ENCODE assay signal across 9 cellular contexts in the genomic region with DNA sequence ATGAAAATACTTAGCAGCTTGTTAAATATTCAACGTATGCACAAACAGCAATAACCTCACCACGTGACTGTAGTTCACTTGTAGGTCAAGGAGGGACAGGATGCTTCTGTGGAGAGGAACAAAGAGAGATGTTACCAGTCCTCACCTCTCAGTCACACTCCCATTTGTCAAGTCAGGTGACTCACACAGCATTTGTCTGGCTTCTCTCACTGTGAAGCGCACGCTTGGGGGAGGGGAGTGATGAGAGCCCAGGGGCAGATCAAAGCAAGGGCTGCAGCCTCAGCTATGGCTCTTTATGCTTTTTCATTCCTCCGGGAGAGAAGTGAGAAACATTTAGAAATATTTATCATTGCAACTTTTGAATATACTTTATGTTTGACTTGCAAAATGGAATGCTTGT. TPM values are rescaled to one million over a fixed set of nuclear protein-coding genes. Genes with fewer than 3 reads are reported as not detected.
A peak's percentile ranks its signal among the peaks of the same experiment; 100 is the strongest.
DNase-seq lines count a peak whose midpoint lies in the region; ATAC-seq, FAIRE-seq and TF ChIP-seq lines count a peak whose summit lies in the region.
"Had no signal": no experiment of that assay in that cellular context is flagged by ENCODE, and none has a peak within 500 bp of the region (broad histone marks: within the 10 kb centered on the region; RNA-seq: fewer than 3 reads in every experiment).

No MANE protein-coding gene starts in this region.

- H3K36me3 ChIP-seq in GM12878 (ENCODE audit: control insufficient read depth in 2 of 2, insufficient read depth in 2 of 2, low read length in 1 of 2), result no peaks in the 10 kb centered on the region
- no peaks in the 10 kb centered on the region for H3K36me3 ChIP-seq in neural progenitor cell
- H3K36me3 ChIP-seq in esophagus squamous epithelium, result no peaks in the 10 kb centered on the region
- H3K36me3 ChIP-seq: BLaER1 treated with 17β-estradiol and CSF1 and Interleukin-3, amounts not matched to agents 10 nM and 100 nM had no signal

- peak; percentile 92 for ATAC-seq in activated CD4-positive, alpha-beta T cell treated with anti-CD3 and anti-CD28 coated beads for 36 hours
- peak; percentile 70 for ATAC-seq in GM12878
- no peak for ATAC-seq in GM21381 (IDR thresholded peaks at IDR 0.05; ENCODE audit: unreplicated experiment)
- no peak for ATAC-seq in HG03159 (IDR thresholded peaks at IDR 0.05; ENCODE audit: unreplicated experiment)

- no TSS peak for BruUV-seq in GM12878 (replicated peaks; lab: Mats Ljungman, UMichigan)

- CTCF ChIA-PET in activated CD4-positive, alpha-beta T cell treated with anti-CD3 and anti-CD28 coated beads for 36 hours (lab: Charles Lee), result interaction anchor here (0.7 to 1.4 kb wide), 3 partner anchors 31 to 1114 kb away, joined by 3 to 5 read pairs (median 4); no protein-coding TSS in a partner anchor
- CTCF ChIA-PET in GM12878 (lab: Yijun Ruan, JAX), result interaction anchor here (1.0 to 1.3 kb wide), 2 partner anchors 16 to 76 kb away, joined by 3 read pairs; no protein-coding TSS in a partner anchor

- TF ChIP-seq POLR2A in GM12878 (IDR thresholded peaks at IDR 0.05; ENCODE audit: low read depth, low read length) (no peak), esophagus squamous epithelium (IDR thresholded peaks at IDR 0.05) (no peak)

- H3K79me2 ChIP-seq in GM12878 (ENCODE audit: control insufficient read depth, insufficient read depth, low read length) (no peaks in the 10 kb centered on the region), neural progenitor cell (ENCODE audit: low read depth) (no peaks in the 10 kb centered on the region)

- SMC1A ChIA-PET in GM12878 (lab: Charles Lee; ENCODE audit: uncharacterized antibody, unreplicated experiment), result interaction anchor here (0.8 to 2.3 kb wide), 7 partner anchors 8 to 39 kb away, joined by 3 to 9 read pairs (median 4); no protein-coding TSS in a partner anchor

- H3K9me3 Mint-ChIP-seq in activated CD4-positive, alpha-beta T cell treated with anti-CD3 and anti-CD28 coated beads for 36 hours (ENCODE audit: low read depth), result no peaks in the 10 kb centered on the region
- H3K9me3 Mint-ChIP-seq in neural progenitor cell, result no peaks in the 10 kb centered on the region

- peaks cover 38% of the 10 kb centered on the region for H3K27me3 Mint-ChIP-seq in activated CD4-positive, alpha-beta T cell treated with anti-CD3 and anti-CD28 coated beads for 36 hours
- peaks cover 29% of the 10 kb centered on the region for H3K27me3 Mint-ChIP-seq in neural progenitor cell (ENCODE audit: insufficient read depth, low read depth)

- H3K36me3 Mint-ChIP-seq in activated CD4-positive, alpha-beta T cell treated with anti-CD3 and anti-CD28 coated beads for 36 hours (ENCODE audit: low read depth), result no peaks in the 10 kb centered on the region
- H3K36me3 Mint-ChIP-seq in neural progenitor cell, result no peaks in the 10 kb centered on the region

- in situ Hi-C loops in GM12878 (cut with MboI), result no loop called here

- H3K9ac ChIP-seq in GM12878 (ENCODE audit: control insufficient read depth, insufficient read depth, low read length) (no peak overlapping the region), neural progenitor cell (no peak overlapping the region)
- H3K9ac ChIP-seq: BLaER1 treated with 17β-estradiol and CSF1 and Interleukin-3, amounts not matched to agents 10 nM and 100 nM had no signal

- POLR2A ChIA-PET in activated CD4-positive, alpha-beta T cell treated with anti-CD3 and anti-CD28 coated beads for 36 hours (lab: Charles Lee), result no interaction called here
- POLR2A ChIA-PET in GM12878 (lab: Charles Lee), result interaction anchor here (0.6 kb wide), 1 partner anchor 1394 kb away, joined by 3 read pairs; no protein-coding TSS in a partner anchor

- TF ChIP-seq EP300 in GM12878 (IDR thresholded peaks at IDR 0.05; ENCODE audit: borderline replicate concordance in 1 of 2, control insufficient read depth in 1 of 2, low read depth in 2 of 2, low read length in 2 of 2), result no peak

- H4K20me1 ChIP-seq in GM12878 (ENCODE audit: control insufficient read depth, insufficient read depth) (no peaks in the 10 kb centered on the region), neural progenitor cell (ENCODE audit: low read depth) (peaks cover 29% of the 10 kb centered on the region)

- H2AFZ ChIP-seq in GM12878 (ENCODE audit: control insufficient read depth, low read depth, low read length), result no peak overlapping the region
- no peak overlapping the region for H2AFZ ChIP-seq in neural progenitor cell (replicated peaks)

- H3K27me3 ChIP-seq in GM12878 (replicated peaks in 1 of 2; ENCODE audit: control insufficient read depth in 2 of 2, insufficient read depth in 2 of 2, low read length in 1 of 2) (peaks cover 10 to 22% of the 10 kb centered on the region in 2 experiments), neural progenitor cell (peaks cover 61% of the 10 kb centered on the region), esophagus squamous epithelium (peaks cover 0 to 57% (median 13%) of the 10 kb centered on the region in 4 donors)

- peak; percentile 76 for DNase-seq in activated CD4-positive, alpha-beta T cell treated with anti-CD3 and anti-CD28 coated beads for 36 hours
- DNase-seq in activated CD4-positive, alpha-beta T cell treated with anti-CD3 and anti-CD28 coated beads for 1 hour, result no peak
- DNase-seq in NCI-H748 (lab: John Stamatoyannopoulos, UW; ENCODE audit: unreplicated experiment) (peak; percentile 69), GM12878 (ENCODE audit: low read depth, low spot score) (no peak), neural progenitor cell (ENCODE audit: low spot score) (peak; percentile 79), esophagus squamous epithelium (lab: John Stamatoyannopoulos, UW) (no peak)

- intact Hi-C loops in activated CD4-positive, alpha-beta T cell treated with anti-CD3 and anti-CD28 coated beads for 36 hours (cut with DNase I, micrococcal nuclease), result no loop called here
- intact Hi-C loops in GM12878 (cut with micrococcal nuclease; ENCODE audit: unreplicated experiment) (no loop called here), esophagus squamous epithelium (cut with DNase I) (no loop called here)

- no peak overlapping the region for H3K4me2 ChIP-seq in GM12878 (ENCODE audit: control insufficient read depth, insufficient read depth)
- H3K4me2 ChIP-seq in neural progenitor cell, result peak overlapping the region; percentile 32
- H3K4me2 ChIP-seq: BLaER1 treated with 17β-estradiol and CSF1 and Interleukin-3, amounts not matched to agents 10 nM and 100 nM had no signal

- H3K27ac Mint-ChIP-seq in activated CD4-positive, alpha-beta T cell treated with anti-CD3 and anti-CD28 coated beads for 36 hours, result no peak overlapping the region
- no peak overlapping the region for H3K27ac Mint-ChIP-seq in neural progenitor cell

- no peak overlapping the region for H3K4me3 ChIP-seq in GM12878
- no peak overlapping the region for H3K4me3 ChIP-seq in neural progenitor cell
- H3K4me3 ChIP-seq in esophagus squamous epithelium, result no peak overlapping the region
- H3K4me3 ChIP-seq: BLaER1 treated with 17β-estradiol and CSF1 and Interleukin-3, amounts not matched to agents 10 nM and 100 nM had no signal

- peak; percentile 75 for FAIRE-seq in GM12878 (lab: Jason Lieb, UNC)

- no peak overlapping the region for H3K4me3 Mint-ChIP-seq in activated CD4-positive, alpha-beta T cell treated with anti-CD3 and anti-CD28 coated beads for 36 hours
- peak overlapping the region; percentile 61 for H3K4me3 Mint-ChIP-seq in neural progenitor cell

- TF ChIP-seq RAD21 in GM12878 (IDR thresholded peaks at IDR 0.05; ENCODE audit: insufficient read depth, low read depth, low read length), result no peak

- RAD21 ChIA-PET in GM12878 (lab: Charles Lee; ENCODE audit: unreplicated experiment), result interaction anchor here (1.2 to 1.3 kb wide), 2 partner anchors 25 to 30 kb away, joined by 3 read pairs; no protein-coding TSS in a partner anchor

- WGBS in GM12878 (ENCODE audit: insufficient coverage, insufficient replicate concordance, low lambda C conversion rate, missing lambda C conversion rate), result 9% methylated on average over 5 of the region's 5 CpGs
- 21 to 23% methylated on average over 5 of the region's 5 CpGs for WGBS in esophagus squamous epithelium, 2 donors

- H3K27ac ChIP-seq in GM12878 (ENCODE audit: control insufficient read depth, insufficient read depth) (no peak overlapping the region), neural progenitor cell (no peak overlapping the region), esophagus squamous epithelium (no peak overlapping the region)
- H3K27ac ChIP-seq: BLaER1 treated with 17β-estradiol and CSF1 and Interleukin-3, amounts not matched to agents 10 nM and 100 nM had no signal

- H3K4me1 ChIP-seq in GM12878 (ENCODE audit: control insufficient read depth, insufficient read depth, low read length) (peaks cover 4% of the 10 kb centered on the region; the same call in 1 of the 2 replicates), neural progenitor cell (peaks cover 31% of the 10 kb centered on the region), esophagus squamous epithelium (peaks cover 14 to 22% (median 18%) of the 10 kb centered on the region in 3 donors)

- H3K9me3 ChIP-seq in GM12878 (replicated peaks; ENCODE audit: control insufficient read depth, insufficient read depth, low read length) (no peaks in the 10 kb centered on the region), neural progenitor cell (ENCODE audit: low read depth) (no peaks in the 10 kb centered on the region), esophagus squamous epithelium (no peaks in the 10 kb centered on the region)

- TF ChIP-seq CTCF in GM12878 (IDR thresholded peaks at IDR 0.05 in 2 of 3, conservative IDR thresholded peaks at IDR 0.05 in 1 of 3; ENCODE audit: control insufficient read depth in 2 of 3, extremely low read depth in 1 of 3, insufficient read depth in 1 of 3, low read depth in 3 of 3, low read length in 3 of 3) (no peak), neural progenitor cell (IDR thresholded peaks at IDR 0.05) (no peak), esophagus squamous epithelium (IDR thresholded peaks at IDR 0.05) (no peak)

- H3K4me1 Mint-ChIP-seq in activated CD4-positive, alpha-beta T cell treated with anti-CD3 and anti-CD28 coated beads for 36 hours, result peaks cover 29% of the 10 kb centered on the region
- peaks cover 53% of the 10 kb centered on the region for H3K4me1 Mint-ChIP-seq in neural progenitor cell

- H3F3A ChIP-seq in neural progenitor cell (ENCODE audit: low read depth), result peaks cover 41% of the 10 kb centered on the region

RNA-seq across cellular contexts. Expression of gene RBM20, which starts 2.9 kb away (rescaled TPM):
- total RNA-seq in activated CD4-positive, alpha-beta T cell treated with anti-CD3 and anti-CD28 coated beads for 36 hours, result under 1 TPM; 0.05 to 0.40 TPM
- 0.88 and 0.96 TPM in 2 replicates for total RNA-seq in GM12878 (2013; cell fraction: nucleolus; rRNA removed)
- total RNA-seq in GM12878 (2014; rRNA removed) (0.05 and 0.17 TPM in 2 replicates), GM12878 (2014; rRNA removed; fragmentation: Illumina TruSeq; extraction: Trizol) (0.13 and 0.28 TPM in 2 replicates), GM12878 (2021) (0.13 and 0.26 TPM in 2 replicates), neural progenitor cell (ENCODE audit: low replicate concordance) (0.28 and 0.32 TPM in 2 replicates), esophagus squamous epithelium (10 to 100 TPM in 1 of 4 donors, 1 to 10 TPM in 3; 2.1 to 10.3 (median 3.7) TPM)
- polyA plus RNA-seq in GM12878 (2011; ENCODE audit: low read depth), result 0.17 TPM
- polyA plus RNA-seq in GM12878 (2011; rRNA removed) (0.09 and 0.16 TPM in 2 replicates), GM12878 (2014; fragmentation: Illumina TruSeq; extraction: Trizol) (0.22 and 0.24 TPM in 2 replicates), GM12878 (2014; fragmentation: Nextera tagmentation; extraction: Ambion mirVana) (under 1 TPM; 0.04 to 0.05 TPM), GM12878 (2014; rRNA removed) (0.09 and 0.20 TPM in 2 replicates), GM12878 (2016; fragmentation: Nextera tagmentation; extraction: Ambion mirVana) (under 1 TPM; 0.05 to 0.12 TPM)
- polyA plus RNA-seq in GM12878 (2011; cell fraction: cytosol; rRNA removed), result 0.09 and 0.17 TPM in 2 replicates
- 0.63 and 1.0 TPM in 2 replicates for polyA plus RNA-seq in GM12878 (2011; cell fraction: nucleus; rRNA removed)
- 0.25 and 0.53 TPM in 2 replicates for polyA plus RNA-seq in GM12878 (2012)
- polyA minus RNA-seq in GM12878 (2011; rRNA and poly(A)+ RNA removed), result 0.05 and 0.07 TPM in 2 replicates
- polyA minus RNA-seq in GM12878 (2011; cell fraction: cytosol; rRNA and poly(A)+ RNA removed), result not detected in 2 replicates
- 0.10 and 0.36 TPM in 2 replicates for polyA minus RNA-seq in GM12878 (2011; cell fraction: nucleus; rRNA and poly(A)+ RNA removed)

Comparison
In these comparisons a context has a peak if more than half of its experiments do, and no peak if none do; other contexts are left out.
1. DNase-seq: peak in activated CD4-positive, alpha-beta T cell treated with anti-CD3 and anti-CD28 coated beads for 36 hours (single experiment), NCI-H748 (single experiment) and neural progenitor cell (single experiment); none in activated CD4-positive, alpha-beta T cell treated with anti-CD3 and anti-CD28 coated beads for 1 hour (single experiment), GM12878 (single experiment) and esophagus squamous epithelium (single experiment).
2. ATAC-seq: peak in activated CD4-positive, alpha-beta T cell treated with anti-CD3 and anti-CD28 coated beads for 36 hours (single experiment) and GM12878 (single experiment); none in GM21381 (single experiment) and HG03159 (single experiment).